10 cellular contexts compared by ENCODE assay signal in genomic region chr7:36289833-36290661, GRCh38.
DNase-seq lines count a peak whose midpoint lies in the region; ATAC-seq and TF ChIP-seq lines count a peak whose summit lies in the region.
"Had no signal": no experiment of that assay in that cellular context is flagged by ENCODE, and none has a peak within 500 bp of the region (broad histone marks: within the 10 kb centered on the region; RNA-seq: fewer than 3 reads in every experiment).

No MANE protein-coding gene starts in this region.

- no peak for TF ChIP-seq CTCF in WTC11 (IDR thresholded peaks at IDR 0.05)
- TF ChIP-seq CTCF in liver (IDR thresholded peaks at IDR 0.05; ENCODE audit: low read depth, low read length, missing input control), result no peak
- no peak for TF ChIP-seq CTCF in type B pancreatic cell (conservative IDR thresholded peaks at IDR 0.05)

- in situ Hi-C loops in G401 (cut with HindIII; ENCODE audit: low sequenced_read_pairs), result no loop called here

- no peaks in the 10 kb centered on the region for H3K9me3 Mint-ChIP-seq in WTC11
- H3K9me3 Mint-ChIP-seq in type B pancreatic cell, result no peaks in the 10 kb centered on the region
- H3K9me3 Mint-ChIP-seq: IgD-negative memory B cell had no signal

- peaks cover 7 to 39% (median 25%) of the 10 kb centered on the region in 4 donors for H3K4me1 ChIP-seq in liver (ENCODE audit: control insufficient read depth in 4 of 4, insufficient read depth in 4 of 4, low read length in 3 of 4)

- H3K27me3 ChIP-seq in liver (ENCODE audit: control insufficient read depth in 4 of 4, insufficient read depth in 4 of 4, low read length in 3 of 4), result no peaks in the 10 kb centered on the region

- H3K4me3 Mint-ChIP-seq in WTC11 (no peak overlapping the region), type B pancreatic cell (no peak overlapping the region)

- peaks cover 0 to 3% (median 0%) of the 10 kb centered on the region in 4 donors for H3K36me3 ChIP-seq in liver (ENCODE audit: control insufficient read depth in 4 of 4, insufficient read depth in 3 of 4, low read depth in 1 of 4, low read length in 3 of 4)

- H3K9me3 ChIP-seq in liver (ENCODE audit: control insufficient read depth in 4 of 4, low read length in 3 of 4), result no peaks in the 10 kb centered on the region

- ATAC-seq in HG02798 (IDR thresholded peaks at IDR 0.05; ENCODE audit: poor library complexity, unreplicated experiment) (peak; percentile 32), WTC11 (no peak), HG02852 (IDR thresholded peaks at IDR 0.05; ENCODE audit: unreplicated experiment) (no peak)

- peak overlapping the region; percentile 52 to 71 for H3K9ac ChIP-seq in liver (ENCODE audit: low read depth in 1 of 2, low read length in 2 of 2)

- H3K36me3 Mint-ChIP-seq in WTC11, result peaks cover 15% of the 10 kb centered on the region
- H3K36me3 Mint-ChIP-seq in type B pancreatic cell, result peaks cover 12% of the 10 kb centered on the region
- H3K36me3 Mint-ChIP-seq: IgD-negative memory B cell had no signal

- no peaks in the 10 kb centered on the region for H3K27me3 Mint-ChIP-seq in WTC11 (ENCODE audit: low read depth)
- H3K27me3 Mint-ChIP-seq in type B pancreatic cell, result peaks cover 3% of the 10 kb centered on the region

- 49% methylated on average over 7 of the region's 7 CpGs for WGBS in liver

- no peak overlapping the region for H3K4me3 ChIP-seq in liver (ENCODE audit: low read depth in 1 of 3, low read length in 3 of 3)

- peaks cover 30% of the 10 kb centered on the region for H3K4me1 Mint-ChIP-seq in WTC11
- peaks cover 42% of the 10 kb centered on the region for H3K4me1 Mint-ChIP-seq in type B pancreatic cell (ENCODE audit: unreplicated experiment)

- peak; percentile 75 to 78 for TF ChIP-seq RAD21 in liver (IDR thresholded peaks at IDR 0.05)

- no peak for DNase-seq in WTC11 (ENCODE audit: low spot score)
- no peak for DNase-seq in type B pancreatic cell (ENCODE audit: extremely low spot score, unreplicated experiment)
- DNase-seq in activated CD8-positive, alpha-beta memory T cell treated with anti-CD3 and anti-CD28 coated beads for 24 hours, result no peak
- DNase-seq in G401 (ENCODE audit: low spot score), result no peak
- DNase-seq: activated gamma-delta T cell, occipital lobe had no signal

- POLR2A ChIA-PET in WTC11 (lab: Charles Lee), result no interaction called here

- H3K27ac Mint-ChIP-seq in WTC11 (no peak overlapping the region), type B pancreatic cell (peak overlapping the region; percentile 84)

- H3K27ac ChIP-seq in liver (ENCODE audit: low read depth in 1 of 2, low read length in 2 of 2), result peak overlapping the region; percentile 91 to 92

- CTCF ChIA-PET in WTC11 (lab: Charles Lee), result interaction anchor here (1.1 to 3.6 kb wide), 7 partner anchors 9 to 305 kb away, joined by 3 to 14 read pairs (median 7); no protein-coding TSS in a partner anchor

TF ChIP-seq in WTC11, 78 proteins besides CTCF, POLR2A, EP300 and RAD21:
- TF ChIP-seq CREM (CRISPR knock-in tag; IDR thresholded peaks at IDR 0.05) (no peak), JAZF1 (CRISPR knock-in tag; IDR thresholded peaks at IDR 0.05) (no peak), ERG (CRISPR knock-in tag; IDR thresholded peaks at IDR 0.05) (no peak), GTF2I (CRISPR knock-in tag; conservative IDR thresholded peaks at IDR 0.05) (no peak), GABPB1 (CRISPR knock-in tag; IDR thresholded peaks at IDR 0.05) (peak; percentile 63; the same call in 1 of the 2 replicates)

TF ChIP-seq in liver, 16 proteins besides CTCF, POLR2A, EP300 and RAD21:
- TF ChIP-seq RXRA (IDR thresholded peaks at IDR 0.05), result peak; percentile 99 to 100
- TF ChIP-seq YY1 (IDR thresholded peaks at IDR 0.05), result peak; percentile 81
- peak; percentile 83 for TF ChIP-seq NR2F2 (IDR thresholded peaks at IDR 0.05)
- peak; percentile 60 for TF ChIP-seq TAF1 (conservative IDR thresholded peaks at IDR 0.05)
- peak; percentile 95 for TF ChIP-seq FOXA2 (IDR thresholded peaks at IDR 0.05)
- TF ChIP-seq MAX (IDR thresholded peaks at IDR 0.05), result peak; percentile 91
- TF ChIP-seq REST (IDR thresholded peaks at IDR 0.05), result peak; percentile 85
- peak; percentile 91 for TF ChIP-seq FOXA1 (IDR thresholded peaks at IDR 0.05)
- peak in 1 of 2 donors; percentile 62 for TF ChIP-seq GABPA (IDR thresholded peaks at IDR 0.05 in 1 of 2, conservative IDR thresholded peaks at IDR 0.05 in 1 of 2)
- peak; percentile 86 for TF ChIP-seq ZBTB33 (IDR thresholded peaks at IDR 0.05)
- TF ChIP-seq ATF3 (IDR thresholded peaks at IDR 0.05), result peak; percentile 99
- peak; percentile 75 for TF ChIP-seq HNF4G (IDR thresholded peaks at IDR 0.05)
- TF ChIP-seq SP1 (IDR thresholded peaks at IDR 0.05), result peak; percentile 98
- peak; percentile 100 for TF ChIP-seq JUND (IDR thresholded peaks at IDR 0.05)
- peak; percentile 90 to 97 for TF ChIP-seq HNF4A (conservative IDR thresholded peaks at IDR 0.05)
- peak in 1 of 2 donors; percentile 65 for TF ChIP-seq EGR1 (IDR thresholded peaks at IDR 0.05; ENCODE audit: low read depth in 2 of 2)
TF ChIP-seq in liver: peak in this region for 16.
